22 cellular contexts compared by ENCODE assay signal in genomic region chr7:32025381-32026075, GRCh38. TPM values are rescaled to one million over a fixed set of nuclear protein-coding genes. Genes with fewer than 3 reads are reported as not detected.
"Had no signal": no experiment of that assay in that cellular context is flagged by ENCODE, and none has a peak within 500 bp of the region (broad histone marks: within the 10 kb centered on the region; RNA-seq: fewer than 3 reads in every experiment).

No MANE protein-coding gene starts in this region.

- H3K4me3 Mint-ChIP-seq: activated T-cell treated with anti-CD3 and anti-CD28 coated beads, Interleukin-2, amount 50 U/mL, for 72 hours; naive thymus-derived CD8-positive, alpha-beta T cell; stimulated activated memory B cell treated with anti-CD40 and anti-IgM and Interleukin-4, amounts not matched to agents 10 μg/mL and 1 μg/mL and 100 μg/mL, for 72 hours had no signal

- H3K36me3 ChIP-seq: ascending aorta, esophagus muscularis mucosa, lower lobe of right lung, neutrophil, spleen, upper lobe of left lung had no signal

- H3K9me3 ChIP-seq: ascending aorta, esophagus muscularis mucosa, lower lobe of right lung, neutrophil, testis, upper lobe of left lung had no signal

- H3K27ac ChIP-seq: ascending aorta, esophagus muscularis mucosa, lower lobe of right lung, neutrophil, parathyroid adenoma, spleen, testis, upper lobe of left lung, VCaP had no signal

- H3K27ac Mint-ChIP-seq: activated T-cell treated with anti-CD3 and anti-CD28 coated beads, Interleukin-2, amount 50 U/mL, for 72 hours; stimulated activated memory B cell treated with anti-CD40 and anti-IgM and Interleukin-4, amounts not matched to agents 10 μg/mL and 1 μg/mL and 100 μg/mL, for 72 hours had no signal

- H3K4me3 ChIP-seq: ascending aorta, esophagus muscularis mucosa, lower lobe of right lung, spleen, testis, upper lobe of left lung had no signal

- H3K4me1 ChIP-seq: ascending aorta, lower lobe of right lung, parathyroid adenoma, spleen, testis, upper lobe of left lung had no signal

- H3K9me3 Mint-ChIP-seq: stimulated activated memory B cell treated with anti-CD40 and anti-IgM and Interleukin-4, amounts not matched to agents 10 μg/mL and 1 μg/mL and 100 μg/mL, for 72 hours had no signal

- H3K27me3 Mint-ChIP-seq: naive thymus-derived CD8-positive, alpha-beta T cell; stimulated activated memory B cell treated with anti-CD40 and anti-IgM and Interleukin-4, amounts not matched to agents 10 μg/mL and 1 μg/mL and 100 μg/mL, for 72 hours had no signal

- H3K4me1 Mint-ChIP-seq: naive thymus-derived CD8-positive, alpha-beta T cell; stimulated activated memory B cell treated with anti-CD40 and anti-IgM and Interleukin-4, amounts not matched to agents 10 μg/mL and 1 μg/mL and 100 μg/mL, for 72 hours had no signal

- H3K36me3 Mint-ChIP-seq: naive thymus-derived CD8-positive, alpha-beta T cell; stimulated activated memory B cell treated with anti-CD40 and anti-IgM and Interleukin-4, amounts not matched to agents 10 μg/mL and 1 μg/mL and 100 μg/mL, for 72 hours had no signal

- H3K27me3 ChIP-seq: ascending aorta, esophagus muscularis mucosa, neutrophil, spleen, testis, upper lobe of left lung had no signal

- ATAC-seq: activated T-cell treated with anti-CD3 and anti-CD28 coated beads, Interleukin-2, amount 50 U/mL, for 72 hours; lower lobe of right lung; naive thymus-derived CD8-positive, alpha-beta T cell; stimulated activated memory B cell treated with anti-CD40 and anti-IgM and Interleukin-4, amounts not matched to agents 10 μg/mL and 1 μg/mL and 100 μg/mL, for 72 hours had no signal

- FAIRE-seq: bronchial epithelial cell, endothelial cell of umbilical vein had no signal

- DNase-seq: activated CD4-positive, alpha-beta T cell treated with anti-CD3 and anti-CD28 coated beads for 1 hour; activated effector memory CD4-positive, alpha-beta T cell treated with anti-CD3 and anti-CD28 coated beads, Interleukin-2, amount 50 U/mL, for 16 hours; activated naive CD4-positive, alpha-beta T cell treated with anti-CD3 and anti-CD28 coated beads, Interleukin-2, amount 50 U/mL, for 16 hours; activated T-cell treated with anti-CD3 and anti-CD28 coated beads, Interleukin-2, amount 50 U/mL, for 72 hours; dermis blood vessel endothelial cell; effector memory CD4-positive, alpha-beta T cell; lower lobe of right lung; naive thymus-derived CD8-positive, alpha-beta T cell; spleen; stimulated activated CD4-positive, alpha-beta T cell treated with anti-CD3 and anti-CD28 coated beads, Interleukin-4, amount 100 ng/mL, for 4 hours; T-helper 2 cell; testis; upper lobe of left lung had no signal

RNA-seq across cellular contexts. Expression of gene PDE1C, which starts 44.7 kb away (rescaled TPM):
- total RNA-seq: activated CD8-positive, alpha-beta memory T cell treated with anti-CD3 and anti-CD28 coated beads for 36 hours; activated T-cell treated with anti-CD3 and anti-CD28 coated beads, Interleukin-2, amount 50 U/mL, for 72 hours; bronchial epithelial cell; naive thymus-derived CD8-positive, alpha-beta T cell had no signal
